Comparison of ENCODE assay signal across 7 cellular contexts in genomic region chr6:158060447-158061360, GRCh38.
DNase-seq lines count a peak whose midpoint lies in the region; ATAC-seq lines count a peak whose summit lies in the region.

No MANE protein-coding gene starts in this region.

- H3K27me3 ChIP-seq in effector memory CD4-positive, alpha-beta T cell (replicated peaks; ENCODE audit: control insufficient read depth, insufficient read depth, low read length, poor library complexity, severe bottlenecking): no peaks in the 10 kb centered on the region

- H3K27ac ChIP-seq in effector memory CD4-positive, alpha-beta T cell (ENCODE audit: insufficient read depth, low read length, poor library complexity, severe bottlenecking): peak overlapping the region; percentile 31

- peak; percentile 93 for DNase-seq in GOT3 (lab: John Stamatoyannopoulos, UW)
- DNase-seq in NCI-H748 treated with DMSO at 0.1 percent for 48 hours (lab: John Stamatoyannopoulos, UW): peak; percentile 54
- peak in 1 of 3 donors; percentile 9 for DNase-seq in effector memory CD4-positive, alpha-beta T cell
- DNase-seq in midbrain (lab: John Stamatoyannopoulos, UW): peak; percentile 45

- H3K9me3 ChIP-seq in effector memory CD4-positive, alpha-beta T cell (ENCODE audit: control insufficient read depth, low read length): no peaks in the 10 kb centered on the region

- peaks cover 21% of the 10 kb centered on the region for H3K4me1 ChIP-seq in effector memory CD4-positive, alpha-beta T cell (ENCODE audit: control insufficient read depth, insufficient read depth, low read length, poor library complexity, severe bottlenecking)

- ATAC-seq in HG03565 (IDR thresholded peaks at IDR 0.05; ENCODE audit: unreplicated experiment): no peak
- ATAC-seq in HG02763 (IDR thresholded peaks at IDR 0.05; ENCODE audit: unreplicated experiment): no peak
- ATAC-seq in HG02870 (IDR thresholded peaks at IDR 0.05; ENCODE audit: unreplicated experiment): no peak

- peaks cover 35% of the 10 kb centered on the region for H3K36me3 ChIP-seq in effector memory CD4-positive, alpha-beta T cell (ENCODE audit: control insufficient read depth, insufficient read depth, low read length)

- H3K4me3 ChIP-seq in effector memory CD4-positive, alpha-beta T cell (ENCODE audit: insufficient read depth, low read depth, low read length, poor library complexity, severe bottlenecking): no peak overlapping the region
